In the genomic region with DNA sequence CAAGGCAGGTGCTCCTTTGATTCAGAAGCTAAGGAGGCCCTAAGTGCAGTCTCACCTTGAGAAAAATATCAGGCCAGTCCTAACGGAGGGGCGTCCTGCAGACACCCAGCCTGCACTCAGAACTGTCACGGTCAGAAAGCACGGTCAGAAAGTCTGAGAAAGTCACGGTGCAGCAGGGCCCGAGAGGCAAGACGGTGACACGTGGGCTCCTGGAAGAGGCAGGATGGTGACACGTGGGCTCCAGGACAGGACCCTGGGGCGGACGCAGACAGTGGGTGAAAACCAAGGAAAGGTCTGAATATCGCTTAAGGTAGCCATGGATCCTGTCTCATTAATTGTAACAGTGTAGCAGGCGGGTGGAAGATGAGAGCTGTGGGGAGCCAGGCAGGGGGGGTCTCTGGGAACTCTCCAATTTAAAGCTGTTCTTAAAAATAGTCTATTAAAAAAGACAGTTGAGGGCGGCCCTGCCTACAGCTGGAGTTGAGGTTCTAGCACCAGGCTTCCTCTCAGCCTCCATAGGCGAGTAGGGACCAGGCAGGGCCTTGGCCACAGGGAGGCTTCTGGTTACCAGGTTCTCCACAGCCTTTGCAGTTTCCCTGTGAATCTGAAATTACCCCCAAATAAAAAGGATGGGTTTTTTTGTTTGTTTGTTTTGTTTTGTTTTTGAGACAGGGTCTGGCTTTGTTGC, we compare ENCODE assay signal across 18 cellular contexts.
DNase-seq lines count a peak whose midpoint lies in the region; ATAC-seq, FAIRE-seq and TF ChIP-seq lines count a peak whose summit lies in the region.
"Had no signal": no experiment of that assay in that cellular context is flagged by ENCODE, and none has a peak within 500 bp of the region (broad histone marks: within the 10 kb centered on the region; RNA-seq: fewer than 3 reads in every experiment).

No MANE protein-coding gene starts in this region.

- H3K9me3 Mint-ChIP-seq in CD8-positive, alpha-beta T cell, result no peaks in the 10 kb centered on the region

- H3K27ac Mint-ChIP-seq in CD8-positive, alpha-beta T cell, result no peak overlapping the region
- H3K27ac Mint-ChIP-seq: CD14-positive monocyte had no signal

- WGBS in thyroid gland, 2 donors, result 90% methylated on average over 15 of the region's 15 CpGs

- H3K4me2 ChIP-seq in BLaER1 treated with 17β-estradiol and CSF1 and Interleukin-3, amounts not matched to agents 10 nM and 100 nM, result peak overlapping the region in 8 of 11 experiments; percentile 85 to 97 (median 94); a peak in 15 of 22 replicates
- H3K4me2 ChIP-seq in osteoblast (ENCODE audit: insufficient read depth, low read length), result no peak overlapping the region

- POLR2A ChIA-PET in HEK293 (lab: Yijun Ruan, JAX), result no interaction called here
- POLR2A ChIA-PET in HEK293T (lab: Yijun Ruan, JAX), result no interaction called here
- POLR2A ChIA-PET in CD8-positive, alpha-beta T cell (lab: Charles Lee), result no interaction called here

- H3K36me3 ChIP-seq in BLaER1 treated with 17β-estradiol and CSF1 and Interleukin-3, amounts not matched to agents 10 nM and 100 nM, result peaks cover 0 to 5% (median 0%) of the 10 kb centered on the region in 11 experiments; a peak in 1 of 22 replicates
- H3K36me3 ChIP-seq in HEK293 (ENCODE audit: control insufficient read depth in 2 of 2, insufficient read depth in 1 of 2, low read length in 2 of 2) (no peaks in the 10 kb centered on the region), kidney (ENCODE audit: control insufficient read depth in 1 of 2, insufficient read depth in 2 of 2, low read length in 2 of 2) (no peaks in the 10 kb centered on the region), osteoblast (ENCODE audit: insufficient read depth, low read length) (no peaks in the 10 kb centered on the region), thyroid gland (no peaks in the 10 kb centered on the region)
- H3K36me3 ChIP-seq in CD8-positive, alpha-beta T cell (ENCODE audit: insufficient read depth, low read length), result no peaks in the 10 kb centered on the region
- H3K36me3 ChIP-seq: HAP-1, SJCRH30 had no signal

- H3K9me3 ChIP-seq in BLaER1 treated with 17β-estradiol and CSF1 and Interleukin-3, amounts not matched to agents 10 nM and 100 nM (replicated peaks in 1 of 11), result no peaks in the 10 kb centered on the region
- no peaks in the 10 kb centered on the region for H3K9me3 ChIP-seq in HEK293 (ENCODE audit: control insufficient read depth, insufficient read depth, low read depth, low read length)
- no peaks in the 10 kb centered on the region for H3K9me3 ChIP-seq in kidney (ENCODE audit: control insufficient read depth in 1 of 2, low read length in 2 of 2)
- H3K9me3 ChIP-seq in osteoblast (ENCODE audit: low read depth, low read length), result no peaks in the 10 kb centered on the region
- no peaks in the 10 kb centered on the region for H3K9me3 ChIP-seq in thyroid gland
- no peaks in the 10 kb centered on the region for H3K9me3 ChIP-seq in CD8-positive, alpha-beta T cell (ENCODE audit: low read length)
- H3K9me3 ChIP-seq: HAP-1, SJCRH30 had no signal

- H3K36me3 Mint-ChIP-seq in CD8-positive, alpha-beta T cell, result no peaks in the 10 kb centered on the region
- H3K36me3 Mint-ChIP-seq: CD14-positive monocyte had no signal

- intact Hi-C loops in kidney (cut with DNase I), result no loop called here
- intact Hi-C loops in thyroid gland (cut with DNase I), result no loop called here
- intact Hi-C loops in CD8-positive, alpha-beta T cell (cut with DNase I, micrococcal nuclease), result no loop called here

- H3K4me3 ChIP-seq in BLaER1 treated with 17β-estradiol and CSF1 and Interleukin-3, amounts not matched to agents 10 nM and 100 nM, result no peak overlapping the region
- H3K4me3 ChIP-seq in HEK293 (ENCODE audit: low read depth, low read length) (no peak overlapping the region), kidney (ENCODE audit: low read length in 2 of 2) (no peak overlapping the region), osteoblast (ENCODE audit: insufficient read depth, low read length) (no peak overlapping the region), thyroid gland (replicated peaks in 1 of 3) (no peak overlapping the region)
- no peak overlapping the region for H3K4me3 ChIP-seq in CD8-positive, alpha-beta T cell (ENCODE audit: low read depth, low read length)
- H3K4me3 ChIP-seq: HAP-1, SJCRH30 had no signal

- CTCF ChIA-PET in HEK293 (lab: Yijun Ruan, JAX), result interaction anchor here (0.6 kb wide), 2 partner anchors 168 to 1295 kb away, joined by 3 read pairs; no protein-coding TSS in a partner anchor
- CTCF ChIA-PET in HEK293T (lab: Yijun Ruan, JAX), result interaction anchor here (1.0 kb wide), 1 partner anchor 74 kb away, joined by 3 read pairs; no protein-coding TSS in a partner anchor
- CTCF ChIA-PET in CD8-positive, alpha-beta T cell (lab: Charles Lee), result interaction anchor here (1.0 to 2.6 kb wide), 2 partner anchors 11 to 45 kb away, joined by 7 to 11 read pairs; no protein-coding TSS in a partner anchor

- peaks cover 28% of the 10 kb centered on the region for H3K4me1 Mint-ChIP-seq in CD8-positive, alpha-beta T cell (ENCODE audit: low read depth)

- DNase-seq in kidney, result peak; percentile 20
- DNase-seq in osteoblast (ENCODE audit: insufficient read length, low spot score, missing footprints), result peak; percentile 73
- DNase-seq in HEK293T (ENCODE audit: extremely low spot score), result no peak
- no peak for DNase-seq in thyroid gland
- no peak for DNase-seq in CD8-positive, alpha-beta T cell
- DNase-seq: DMS79 treated with DMSO at 0.1 percent for 48 hours, KBM-7, NCI-H1694 treated with DMSO at 0.1 percent for 48 hours, NCI-H2227 treated with DMSO at 0.1 percent for 48 hours, NCI-H524, NCI-H82, RPMI8226, SJCRH30 had no signal

- no peak for FAIRE-seq in kidney (lab: Jason Lieb, UNC)

- H3K9ac ChIP-seq in BLaER1 treated with 17β-estradiol and CSF1 and Interleukin-3, amounts not matched to agents 10 nM and 100 nM, result peak overlapping the region in 3 of 11 experiments; percentile 31 to 44 (median 33); a peak in 5 of 22 replicates
- H3K9ac ChIP-seq in kidney (ENCODE audit: low read length in 2 of 2), result no peak overlapping the region

- no peak overlapping the region for H2AFZ ChIP-seq in osteoblast (ENCODE audit: low read length)

- no peaks in the 10 kb centered on the region for H3K79me2 ChIP-seq in osteoblast (ENCODE audit: insufficient read depth, low read length)

- TF ChIP-seq POLR2A in thyroid gland (IDR thresholded peaks at IDR 0.05), result no peak

- peaks cover 45 to 97% (median 92%) of the 10 kb centered on the region in 10 experiments for H3K4me1 ChIP-seq in BLaER1 treated with 17β-estradiol and CSF1 and Interleukin-3, amounts not matched to agents 10 nM and 100 nM
- H3K4me1 ChIP-seq in HEK293 (ENCODE audit: control insufficient read depth, insufficient read depth, low read length) (peaks cover 3% of the 10 kb centered on the region), kidney (ENCODE audit: control insufficient read depth in 1 of 2, insufficient read depth in 1 of 2, low read depth in 1 of 2, low read length in 2 of 2) (peaks cover 0 to 10% of the 10 kb centered on the region in 2 donors), osteoblast (ENCODE audit: insufficient read depth, low read length) (peaks cover 15% of the 10 kb centered on the region), thyroid gland (peaks cover 31 to 41% of the 10 kb centered on the region in 2 donors)
- peaks cover 32% of the 10 kb centered on the region for H3K4me1 ChIP-seq in CD8-positive, alpha-beta T cell (ENCODE audit: insufficient read depth, low read length)

- H3K27me3 Mint-ChIP-seq in CD8-positive, alpha-beta T cell (ENCODE audit: low read depth), result no peaks in the 10 kb centered on the region

- no peak for ATAC-seq in HG03045 (IDR thresholded peaks at IDR 0.05; ENCODE audit: unreplicated experiment)
- ATAC-seq in CD8-positive, alpha-beta T cell, result no peak

- H3K4me3 Mint-ChIP-seq in CD8-positive, alpha-beta T cell, result no peak overlapping the region

- no peaks in the 10 kb centered on the region for H3K27me3 ChIP-seq in BLaER1 treated with 17β-estradiol and CSF1 and Interleukin-3, amounts not matched to agents 10 nM and 100 nM
- peaks cover 23% of the 10 kb centered on the region for H3K27me3 ChIP-seq in osteoblast (ENCODE audit: insufficient read depth, low read length)
- H3K27me3 ChIP-seq in thyroid gland, result no peaks in the 10 kb centered on the region
- H3K27me3 ChIP-seq in CD8-positive, alpha-beta T cell (ENCODE audit: insufficient read depth, low read length), result no peaks in the 10 kb centered on the region

- TF ChIP-seq CTCF in HEK293 (tag by site-specific recombination; IDR thresholded peaks at IDR 0.05) (no peak), kidney (IDR thresholded peaks at IDR 0.05; ENCODE audit: borderline replicate concordance, extremely low read depth, insufficient read depth) (no peak), osteoblast (IDR thresholded peaks at IDR 0.05; ENCODE audit: extremely low read depth, low read depth, low read length) (no peak), thyroid gland (IDR thresholded peaks at IDR 0.05) (no peak)
- no peak for TF ChIP-seq CTCF in CD8-positive, alpha-beta T cell (IDR thresholded peaks at IDR 0.05)

- peaks cover 0 to 95% (median 41%) of the 10 kb centered on the region in 11 experiments; a peak in 16 of 22 replicates for H4K20me1 ChIP-seq in BLaER1 treated with 17β-estradiol and CSF1 and Interleukin-3, amounts not matched to agents 10 nM and 100 nM
- H4K20me1 ChIP-seq in osteoblast (ENCODE audit: insufficient read depth, low read length), result no peaks in the 10 kb centered on the region

- peak overlapping the region in 1 of 11 experiments; percentile 34; a peak in 2 of 22 replicates for H3K27ac ChIP-seq in BLaER1 treated with 17β-estradiol and CSF1 and Interleukin-3, amounts not matched to agents 10 nM and 100 nM
- H3K27ac ChIP-seq in HEK293 (ENCODE audit: extremely low read depth, low read depth, low read length), result no peak overlapping the region
- no peak overlapping the region for H3K27ac ChIP-seq in kidney (ENCODE audit: low read depth in 2 of 2, low read length in 2 of 2)
- H3K27ac ChIP-seq in osteoblast (ENCODE audit: low read depth, low read length), result no peak overlapping the region
- H3K27ac ChIP-seq in thyroid gland, result no peak overlapping the region
- no peak overlapping the region for H3K27ac ChIP-seq in CD8-positive, alpha-beta T cell (ENCODE audit: low read depth, low read length)
- H3K27ac ChIP-seq: SJCRH30 had no signal

TF ChIP-seq in HEK293, 187 proteins besides CTCF, POLR2A, EP300 and RAD21:
- TF ChIP-seq ZNF121 (tag by site-specific recombination; IDR thresholded peaks at IDR 0.05) (0 out of 2 replicates have a peak, but pooled peaks have one; percentile 42), ZNF501 (tag by site-specific recombination; IDR thresholded peaks at IDR 0.05) (no peak), ZNF223 (tag by site-specific recombination; IDR thresholded peaks at IDR 0.05) (no peak), ZNF175 (tag by site-specific recombination; IDR thresholded peaks at IDR 0.05) (no peak)
TF ChIP-seq in HEK293: peak in this region for 1.

TF ChIP-seq in HEK293T, 16 proteins besides CTCF, POLR2A, EP300 and RAD21:
- TF ChIP-seq ZNF384 (IDR thresholded peaks at IDR 0.05) (no peak), CTBP1 (IDR thresholded peaks at IDR 0.05; ENCODE audit: borderline replicate concordance) (no peak)

Comparison
In these comparisons a context has a peak if more than half of its experiments do, and no peak if none do; other contexts are left out.
1. DNase-seq: peak in kidney (single experiment) and osteoblast (single experiment); none in HEK293T (single experiment), thyroid gland (0 of 2) and CD8-positive, alpha-beta T cell (0 of 7).